In genomic region chr6:161035981-161036263, GRCh38 we compare ENCODE assay signal across 19 cellular contexts.
"Had no signal": no experiment of that assay in that cellular context is flagged by ENCODE, and none has a peak within 500 bp of the region (broad histone marks: within the 10 kb centered on the region; RNA-seq: fewer than 3 reads in every experiment).

No MANE protein-coding gene starts in this region.

- H3K36me3 ChIP-seq: transverse colon had no signal

- DNase-seq: effector CD4-positive, alpha-beta T cell; endodermal cell; erythroblast; foreskin keratinocyte; head of caudate nucleus; hippocampal formation; mammary epithelial cell; mucosa of descending colon; naive thymus-derived CD8-positive, alpha-beta T cell; stimulated activated CD4-positive, alpha-beta T cell treated with anti-CD3 and anti-CD28 coated beads, Interleukin-2, amount 100 ng/mL, for 24 hours; stimulated activated CD4-positive, alpha-beta T cell treated with anti-CD3 and anti-CD28 coated beads, Interleukin-4, amount 100 ng/mL, for 4 hours; stimulated activated naive B cell treated with anti-CD40 and anti-IgM and Interleukin-4, amounts not matched to agents 10 μg/mL and 1 μg/mL and 100 μg/mL, for 72 hours; stimulated activated naive CD8-positive, alpha-beta T cell treated with anti-CD3 and anti-CD28 coated beads, Interleukin-15, amount 100 ng/mL, for 72 hours; transverse colon had no signal

- H3K27ac ChIP-seq: coronary artery, foreskin keratinocyte, neutrophil, thoracic aorta, transverse colon had no signal

- FAIRE-seq: endothelial cell of umbilical vein had no signal

- ATAC-seq: foreskin keratinocyte; mucosa of descending colon; naive thymus-derived CD8-positive, alpha-beta T cell; sciatic nerve; stimulated activated naive CD8-positive, alpha-beta T cell treated with anti-CD3 and anti-CD28 coated beads, Interleukin-15, amount 100 ng/mL, for 72 hours had no signal

- H3K27me3 ChIP-seq: foreskin keratinocyte, neutrophil, transverse colon had no signal

- H3K4me3 ChIP-seq: coronary artery, mucosa of descending colon, thoracic aorta, transverse colon had no signal

- H3K9me3 ChIP-seq: mucosa of descending colon, neutrophil, thoracic aorta, transverse colon had no signal
